In the genomic region with DNA sequence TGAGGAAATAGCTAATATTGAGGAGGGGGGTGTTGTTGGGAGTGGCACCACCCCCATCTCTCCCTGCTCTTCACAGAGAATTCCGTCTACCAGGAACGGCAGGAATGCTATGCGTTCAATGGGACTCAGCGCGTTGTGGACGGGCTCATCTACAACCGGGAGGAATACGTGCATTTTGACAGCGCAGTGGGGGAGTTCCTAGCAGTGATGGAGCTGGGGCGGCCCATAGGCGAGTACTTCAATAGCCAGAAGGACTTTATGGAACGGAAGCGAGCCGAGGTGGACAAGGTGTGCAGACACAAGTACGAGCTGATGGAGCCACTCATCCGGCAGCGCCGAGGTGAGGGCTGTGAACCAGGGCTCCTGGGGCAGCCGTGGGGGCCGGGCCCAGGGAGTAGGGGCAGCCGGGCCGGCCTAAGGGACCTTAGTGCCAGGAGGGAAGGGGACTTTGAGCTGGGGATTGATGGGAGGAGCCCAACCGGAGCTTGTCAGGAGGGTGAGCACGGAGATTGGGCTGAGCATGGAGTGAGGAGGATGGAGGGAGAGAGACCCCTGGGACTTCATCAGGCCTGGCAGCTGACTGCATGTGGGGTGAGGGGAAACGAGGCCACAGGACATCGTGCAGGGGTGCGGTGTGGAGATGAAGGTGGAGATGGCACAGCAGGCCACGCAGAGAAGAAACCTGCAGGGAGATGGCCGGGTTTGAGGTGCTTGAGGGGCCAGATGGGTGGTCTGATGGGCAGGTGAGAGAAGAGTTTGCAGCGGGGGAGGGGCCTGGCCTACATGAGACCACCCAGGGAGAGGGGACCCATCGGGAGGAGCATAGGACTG, we compare ENCODE assay signal across 1 cellular context.
TF ChIP-seq lines count a peak whose summit lies in the region.

No MANE protein-coding gene starts in this region.

TF ChIP-seq in GM12878, 131 proteins besides CTCF, POLR2A, EP300 and RAD21:
- TF ChIP-seq, protein P1, sequence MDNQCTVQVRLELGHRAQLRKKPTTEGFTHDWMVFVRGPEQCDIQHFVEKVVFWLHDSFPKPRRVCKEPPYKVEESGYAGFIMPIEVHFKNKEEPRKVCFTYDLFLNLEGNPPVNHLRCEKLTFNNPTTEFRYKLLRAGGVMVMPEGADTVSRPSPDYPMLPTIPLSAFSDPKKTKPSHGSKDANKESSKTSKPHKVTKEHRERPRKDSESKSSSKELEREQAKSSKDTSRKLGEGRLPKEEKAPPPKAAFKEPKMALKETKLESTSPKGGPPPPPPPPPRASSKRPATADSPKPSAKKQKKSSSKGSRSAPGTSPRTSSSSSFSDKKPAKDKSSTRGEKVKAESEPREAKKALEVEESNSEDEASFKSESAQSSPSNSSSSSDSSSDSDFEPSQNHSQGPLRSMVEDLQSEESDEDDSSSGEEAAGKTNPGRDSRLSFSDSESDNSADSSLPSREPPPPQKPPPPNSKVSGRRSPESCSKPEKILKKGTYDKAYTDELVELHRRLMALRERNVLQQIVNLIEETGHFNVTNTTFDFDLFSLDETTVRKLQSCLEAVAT (IDR thresholded peaks at IDR 0.05) = no peak
- no peak for TF ChIP-seq EED (IDR thresholded peaks at IDR 0.05; ENCODE audit: low read depth)
- TF ChIP-seq POLR2AphosphoS5 (IDR thresholded peaks at IDR 0.05; ENCODE audit: low read length) = no peak
- 0 out of 2 replicates have a peak, but pooled peaks have one; percentile 34 for TF ChIP-seq HDGF (IDR thresholded peaks at IDR 0.05)
